Comparison of ENCODE assay signal across 8 cellular contexts in genomic region chr5:77972545-77973252, GRCh38.
A peak's percentile ranks its signal among the peaks of the same experiment; 100 is the strongest.
DNase-seq lines count a peak whose midpoint lies in the region; ATAC-seq and TF ChIP-seq lines count a peak whose summit lies in the region.

No MANE protein-coding gene starts in this region.

- H3K9me3 ChIP-seq in WERI-Rb-1 (ENCODE audit: severe bottlenecking): no peaks in the 10 kb centered on the region

- peaks cover 1% of the 10 kb centered on the region for H3K36me3 Mint-ChIP-seq in progenitor cell of endocrine pancreas (ENCODE audit: insufficient read depth)

- no peaks in the 10 kb centered on the region for H3K27me3 ChIP-seq in WERI-Rb-1 (ENCODE audit: insufficient read depth, low read depth, severe bottlenecking)

- peak overlapping the region; percentile 73 for H3K27ac ChIP-seq in WERI-Rb-1

- peak; percentile 63 for ATAC-seq in GM21825 (IDR thresholded peaks at IDR 0.05; ENCODE audit: unreplicated experiment)
- no peak for ATAC-seq in HG03378 (IDR thresholded peaks at IDR 0.05; ENCODE audit: unreplicated experiment)
- ATAC-seq in HG02970 (IDR thresholded peaks at IDR 0.05; ENCODE audit: low FRiP score, unreplicated experiment): no peak

- peak overlapping the region; percentile 63 for H3K4me3 Mint-ChIP-seq in progenitor cell of endocrine pancreas (ENCODE audit: low read depth)

- no peak overlapping the region for H3K27ac Mint-ChIP-seq in progenitor cell of endocrine pancreas

- no peaks in the 10 kb centered on the region for H3K36me3 ChIP-seq in WERI-Rb-1

- H3K4me3 ChIP-seq in WERI-Rb-1 (ENCODE audit: low read depth, low read length) (peak overlapping the region; percentile 76), fibroblast of the aortic adventitia (ENCODE audit: low read depth, low read length) (peak overlapping the region; percentile 51)

- TF ChIP-seq CTCF in WERI-Rb-1 (IDR thresholded peaks at IDR 0.05; ENCODE audit: low read depth, low read length) (peak; percentile 57), fibroblast of the aortic adventitia (IDR thresholded peaks at IDR 0.05; ENCODE audit: insufficient read depth, low read length) (no peak), progenitor cell of endocrine pancreas (IDR thresholded peaks at IDR 0.05; ENCODE audit: unreplicated experiment) (peak; percentile 36)

- H3K27me3 Mint-ChIP-seq in progenitor cell of endocrine pancreas: peaks cover 81% of the 10 kb centered on the region

- peak; percentile 0 for DNase-seq in DMS79 (lab: John Stamatoyannopoulos, UW)
- peak; percentile 74 for DNase-seq in WERI-Rb-1
- DNase-seq in fibroblast of the aortic adventitia (ENCODE audit: low read depth): no peak
- peak; percentile 22 for DNase-seq in progenitor cell of endocrine pancreas (ENCODE audit: low spot score, unreplicated experiment)
- no peak for DNase-seq in activated effector memory CD4-positive, alpha-beta T cell treated with anti-CD3 and anti-CD28 coated beads, Interleukin-2, amount 50 U/mL, for 16 hours

- no peaks in the 10 kb centered on the region for H3K9me3 Mint-ChIP-seq in progenitor cell of endocrine pancreas (ENCODE audit: low read depth)

- H3K4me1 Mint-ChIP-seq in progenitor cell of endocrine pancreas (ENCODE audit: low read depth): peaks cover 10% of the 10 kb centered on the region

Comparison
In these comparisons a context has a peak if more than half of its experiments do, and no peak if none do; other contexts are left out.
1. DNase-seq: peak in DMS79 (single experiment), WERI-Rb-1 (single experiment) and progenitor cell of endocrine pancreas (single experiment); none in fibroblast of the aortic adventitia (single experiment) and activated effector memory CD4-positive, alpha-beta T cell treated with anti-CD3 and anti-CD28 coated beads, Interleukin-2, amount 50 U/mL, for 16 hours (single experiment).